Comparison of ENCODE assay signal across 1 cellular context in genomic region chr12:19998968-19999792, GRCh38.
TF ChIP-seq lines count a peak whose summit lies in the region.

No MANE protein-coding gene starts in this region.

TF ChIP-seq in IMR-90, 13 proteins besides CTCF, POLR2A, EP300 and RAD21 (continued from another document):
- TF ChIP-seq, protein P1, sequence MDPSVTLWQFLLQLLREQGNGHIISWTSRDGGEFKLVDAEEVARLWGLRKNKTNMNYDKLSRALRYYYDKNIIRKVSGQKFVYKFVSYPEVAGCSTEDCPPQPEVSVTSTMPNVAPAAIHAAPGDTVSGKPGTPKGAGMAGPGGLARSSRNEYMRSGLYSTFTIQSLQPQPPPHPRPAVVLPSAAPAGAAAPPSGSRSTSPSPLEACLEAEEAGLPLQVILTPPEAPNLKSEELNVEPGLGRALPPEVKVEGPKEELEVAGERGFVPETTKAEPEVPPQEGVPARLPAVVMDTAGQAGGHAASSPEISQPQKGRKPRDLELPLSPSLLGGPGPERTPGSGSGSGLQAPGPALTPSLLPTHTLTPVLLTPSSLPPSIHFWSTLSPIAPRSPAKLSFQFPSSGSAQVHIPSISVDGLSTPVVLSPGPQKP (IDR thresholded peaks at IDR 0.05; ENCODE audit: borderline replicate concordance, low read depth, low read length), result no peak
- TF ChIP-seq MXI1 (IDR thresholded peaks at IDR 0.05; ENCODE audit: borderline replicate concordance, low read depth, low read length) (no peak), CEBPB (IDR thresholded peaks at IDR 0.05; ENCODE audit: low read depth, low read length) (no peak)
